7 cellular contexts compared by ENCODE assay signal in the genomic region with DNA sequence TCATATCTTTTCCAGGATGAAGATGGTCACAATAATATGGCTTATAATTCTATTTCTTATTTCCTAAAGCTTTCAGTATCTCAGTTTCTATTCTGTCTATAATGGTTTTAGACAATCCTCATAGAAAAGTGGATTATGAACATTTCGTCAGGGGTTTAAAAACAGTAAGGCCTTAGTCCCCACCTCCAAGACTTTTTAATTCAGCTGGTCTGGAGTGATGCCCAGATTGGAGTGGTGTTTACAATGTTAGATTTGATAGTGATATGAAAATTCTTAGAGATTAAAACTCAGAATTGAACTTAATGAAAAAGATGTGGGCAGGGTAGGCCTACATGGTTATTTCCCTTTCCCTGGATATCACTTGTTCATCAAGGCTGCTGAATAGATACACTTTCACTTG.
"Had no signal": no experiment of that assay in that cellular context is flagged by ENCODE, and none has a peak within 500 bp of the region (broad histone marks: within the 10 kb centered on the region; RNA-seq: fewer than 3 reads in every experiment).

No MANE protein-coding gene starts in this region.

- H3K4me3 ChIP-seq: GM23248, HAP-1 had no signal

- H3K36me3 ChIP-seq: HAP-1 had no signal

- H3K9ac ChIP-seq: GM23248 had no signal

- H3K27ac ChIP-seq: GM23248, HL-60 had no signal

- H3K4me1 ChIP-seq: HAP-1 had no signal

- DNase-seq: GM23248, GOT3, H7, HFFc6, KBM-7 had no signal
